8 cellular contexts compared by ENCODE assay signal in the genomic region with DNA sequence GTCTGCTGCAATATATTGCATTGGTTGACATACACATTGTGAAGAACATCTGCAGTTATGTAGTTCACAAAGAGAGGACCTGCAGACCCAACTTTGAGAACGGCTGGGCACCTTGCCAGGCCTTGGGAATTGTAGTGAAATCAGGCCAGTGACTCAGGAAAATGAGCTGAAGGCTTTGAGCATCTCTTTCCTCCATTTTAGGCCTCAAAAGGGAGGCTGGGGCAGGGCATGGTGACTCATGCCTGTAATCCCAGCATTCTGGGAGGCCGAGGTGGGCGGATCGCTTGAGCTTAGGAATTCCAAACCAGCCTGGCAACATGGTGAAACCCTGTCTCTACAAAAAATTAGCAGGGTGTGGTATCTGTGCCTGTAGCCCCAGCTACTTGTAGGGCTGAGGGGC. TPM values are rescaled to one million over a fixed set of nuclear protein-coding genes. Genes with fewer than 3 reads are reported as not detected.
DNase-seq lines count a peak whose midpoint lies in the region; ATAC-seq and TF ChIP-seq lines count a peak whose summit lies in the region.

No MANE protein-coding gene starts in this region.

- intact Hi-C loops in esophagus squamous epithelium (cut with DNase I): no loop called here

- no peaks in the 10 kb centered on the region for H3K27me3 ChIP-seq in esophagus squamous epithelium

- WGBS in esophagus squamous epithelium, 2 donors: 38 to 82% methylated on average over 2 to 4 of the region's 4 CpGs

- CTCF ChIA-PET in activated CD4-positive, alpha-beta T cell treated with anti-CD3 and anti-CD28 coated beads, Interleukin-2, amount 10 ng/mL, durations not matched to agents 7 days and 5 days (lab: Charles Lee): no interaction called here

- peaks cover 28 to 63% (median 30%) of the 10 kb centered on the region in 3 donors for H3K4me1 ChIP-seq in esophagus squamous epithelium

- POLR2A ChIA-PET in activated CD4-positive, alpha-beta T cell treated with anti-CD3 and anti-CD28 coated beads, Interleukin-2, amount 10 ng/mL, durations not matched to agents 7 days and 5 days (lab: Charles Lee): no interaction called here

- H3K27ac Mint-ChIP-seq in activated CD4-positive, alpha-beta T cell treated with anti-CD3 and anti-CD28 coated beads, Interleukin-2, amount 10 ng/mL, durations not matched to agents 7 days and 5 days: peak overlapping the region; percentile 95

- H3K9me3 Mint-ChIP-seq in activated CD4-positive, alpha-beta T cell treated with anti-CD3 and anti-CD28 coated beads, Interleukin-2, amount 10 ng/mL, durations not matched to agents 7 days and 5 days: no peaks in the 10 kb centered on the region

- H3K36me3 ChIP-seq in SK-N-MC (ENCODE audit: insufficient read depth, low read length) (no peaks in the 10 kb centered on the region), esophagus squamous epithelium (peaks cover 0 to 18% (median 6%) of the 10 kb centered on the region in 3 donors)

- no peak for ATAC-seq in omental fat pad (ENCODE audit: low FRiP score)
- ATAC-seq in HG02678 (IDR thresholded peaks at IDR 0.05; ENCODE audit: unreplicated experiment): no peak
- ATAC-seq in HG03520 (IDR thresholded peaks at IDR 0.05; ENCODE audit: unreplicated experiment): no peak

- H3K9me3 ChIP-seq in SK-N-MC (ENCODE audit: low read depth, low read length): no peaks in the 10 kb centered on the region
- no peaks in the 10 kb centered on the region for H3K9me3 ChIP-seq in esophagus squamous epithelium

- in situ Hi-C loops in KBM-7 (cut with MboI; ENCODE audit: low pct_unique_long_range_greater_than_20kb, low sequenced_read_pairs): no loop called here

- H3K4me3 ChIP-seq in SK-N-MC (peak overlapping the region; percentile 95), esophagus squamous epithelium (peak overlapping the region; percentile 77 to 92 (median 85))

- H3K4me1 Mint-ChIP-seq in activated CD4-positive, alpha-beta T cell treated with anti-CD3 and anti-CD28 coated beads, Interleukin-2, amount 10 ng/mL, durations not matched to agents 7 days and 5 days: peaks cover 28% of the 10 kb centered on the region

- peak overlapping the region; percentile 45; the same call in 1 of the 2 replicates for H3K27ac ChIP-seq in SK-N-MC
- H3K27ac ChIP-seq in esophagus squamous epithelium: peak overlapping the region; percentile 94 to 99 (median 98)

- peak overlapping the region; percentile 97 for H3K4me3 Mint-ChIP-seq in activated CD4-positive, alpha-beta T cell treated with anti-CD3 and anti-CD28 coated beads, Interleukin-2, amount 10 ng/mL, durations not matched to agents 7 days and 5 days

- TF ChIP-seq CTCF in esophagus squamous epithelium (IDR thresholded peaks at IDR 0.05) (no peak), omental fat pad (IDR thresholded peaks at IDR 0.05) (no peak)

- peaks cover 14% of the 10 kb centered on the region for H3K36me3 Mint-ChIP-seq in activated CD4-positive, alpha-beta T cell treated with anti-CD3 and anti-CD28 coated beads, Interleukin-2, amount 10 ng/mL, durations not matched to agents 7 days and 5 days (ENCODE audit: low read depth)

- DNase-seq in activated CD4-positive, alpha-beta T cell treated with anti-CD3 and anti-CD28 coated beads, Interleukin-2, amount 10 ng/mL, durations not matched to agents 7 days and 5 days: no peak
- DNase-seq in activated CD4-positive, alpha-beta T cell treated with anti-CD3 and anti-CD28 coated beads, Interleukin-2, amount 50 U/mL, for 1 hour: no peak
- DNase-seq in SK-N-MC (ENCODE audit: low read depth, low spot score): no peak
- DNase-seq in esophagus squamous epithelium (lab: John Stamatoyannopoulos, UW): no peak
- DNase-seq in omental fat pad (ENCODE audit: low spot score): peak; percentile 80
- DNase-seq in KBM-7: no peak

- H3K27me3 Mint-ChIP-seq in activated CD4-positive, alpha-beta T cell treated with anti-CD3 and anti-CD28 coated beads, Interleukin-2, amount 10 ng/mL, durations not matched to agents 7 days and 5 days: no peaks in the 10 kb centered on the region

- no peak for TF ChIP-seq POLR2A in esophagus squamous epithelium (IDR thresholded peaks at IDR 0.05)

- H3K9ac ChIP-seq in SK-N-MC (ENCODE audit: insufficient read length): no peak overlapping the region

RNA-seq across cellular contexts. Expression of gene IPPK, which starts 1.4 kb away (rescaled TPM):
- 10 to 100 TPM in 1 of 2 experiments, 1 to 10 TPM in 1; 9.6 to 10.9 TPM for total RNA-seq in activated CD4-positive, alpha-beta T cell treated with anti-CD3 and anti-CD28 coated beads, Interleukin-2, amount 10 ng/mL, durations not matched to agents 7 days and 5 days
- 10 to 100 TPM; 41.8 to 86.9 (median 46.1) TPM for total RNA-seq in esophagus squamous epithelium
- 10 to 100 TPM in 3 of 4 donors, 1 to 10 TPM in 1; 10.0 to 26.2 (median 12.5) TPM for total RNA-seq in omental fat pad
